In the genomic region with DNA sequence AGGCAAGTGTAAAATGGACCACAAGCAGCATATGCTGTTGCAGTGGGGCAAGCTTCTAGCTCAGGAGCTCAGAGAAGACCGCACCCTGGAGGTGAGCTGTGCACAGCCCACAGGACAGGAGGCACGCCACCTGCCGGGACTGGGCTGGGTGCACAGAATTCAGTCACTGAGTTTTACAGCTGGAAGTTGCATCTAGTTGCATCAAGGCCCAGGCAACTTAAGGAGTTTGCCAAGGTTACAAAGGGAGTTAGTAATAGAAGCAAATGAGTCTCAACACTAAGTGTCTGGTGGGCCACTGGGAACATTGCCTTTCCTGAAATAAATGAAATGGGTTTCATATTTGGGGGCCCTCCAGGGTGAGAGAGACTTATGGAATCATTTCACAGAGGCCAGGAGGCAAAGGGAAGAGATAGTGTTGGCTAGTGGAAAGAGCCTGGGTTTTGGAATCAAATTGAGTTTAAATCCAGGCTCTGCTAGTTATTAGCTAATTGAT, we compare ENCODE assay signal across 8 cellular contexts. TPM values are rescaled to one million over a fixed set of nuclear protein-coding genes. Genes with fewer than 3 reads are reported as not detected.
DNase-seq lines count a peak whose midpoint lies in the region; ATAC-seq and TF ChIP-seq lines count a peak whose summit lies in the region.

No MANE protein-coding gene starts in this region.

- POLR2A ChIA-PET in RWPE1 (lab: Yijun Ruan, JAX; ENCODE audit: low non-redundant PET) = no interaction called here

- CTCF ChIA-PET in RWPE1 (lab: Yijun Ruan, JAX) = interaction anchor here (0.7 to 0.9 kb wide), 2 partner anchors 59 to 332 kb away, joined by 3 read pairs; no protein-coding TSS in a partner anchor

- H3K9me3 ChIP-seq in T-helper 17 cell (ENCODE audit: control insufficient read depth, low read length, poor library complexity, severe bottlenecking) = no peaks in the 10 kb centered on the region

- no peak; the same call in 1 of the 2 replicates for TF ChIP-seq CTCF in RWPE1 (conservative IDR thresholded peaks at IDR 0.05; ENCODE audit: low read depth)
- peak; percentile 16 for TF ChIP-seq CTCF in fibroblast of villous mesenchyme (IDR thresholded peaks at IDR 0.05; ENCODE audit: insufficient read depth, low read depth, low read length)

- no peak overlapping the region for H3K27ac Mint-ChIP-seq in T-helper 17 cell

- H3K27ac ChIP-seq in RWPE1 = peak overlapping the region; percentile 90

- no peak overlapping the region for H3K4me3 ChIP-seq in fibroblast of villous mesenchyme (ENCODE audit: low read depth, low read length)

- peaks cover 2% of the 10 kb centered on the region for H3K4me1 Mint-ChIP-seq in T-helper 17 cell

- ATAC-seq in GM18517 (IDR thresholded peaks at IDR 0.05; ENCODE audit: unreplicated experiment) (peak; percentile 69), HG02938 (IDR thresholded peaks at IDR 0.05; ENCODE audit: unreplicated experiment) (peak; percentile 36), T-helper 17 cell (no peak), GM19452 (IDR thresholded peaks at IDR 0.05; ENCODE audit: unreplicated experiment) (no peak)

- H3K27me3 Mint-ChIP-seq in T-helper 17 cell = peaks cover 6% of the 10 kb centered on the region

- no peaks in the 10 kb centered on the region for H3K36me3 Mint-ChIP-seq in T-helper 17 cell (ENCODE audit: low read depth)

- H3K4me3 Mint-ChIP-seq in T-helper 17 cell = no peak overlapping the region

- DNase-seq in 8988T = peak; percentile 34
- DNase-seq in RWPE1 (ENCODE audit: low spot score) = peak; percentile 36
- peak; percentile 50 for DNase-seq in fibroblast of villous mesenchyme (ENCODE audit: low read depth)
- no peak for DNase-seq in T-helper 17 cell
- no peak for DNase-seq in NCI-H2227 treated with DMSO at 0.1 percent for 48 hours (lab: John Stamatoyannopoulos, UW)

RNA-seq across cellular contexts. Expression of a gene that starts 36.0 kb away (rescaled TPM):
- total RNA-seq in fibroblast of villous mesenchyme (1.3 TPM in 2 replicates), T-helper 17 cell (not detected)

Comparison
In these comparisons a context has a peak if more than half of its experiments do, and no peak if none do; other contexts are left out.
1. DNase-seq: peak in 8988T (single experiment), RWPE1 (single experiment) and fibroblast of villous mesenchyme (single experiment); none in T-helper 17 cell (0 of 3) and NCI-H2227 treated with DMSO at 0.1 percent for 48 hours (single experiment).
2. ATAC-seq: peak in GM18517 (single experiment) and HG02938 (single experiment); none in T-helper 17 cell (single experiment) and GM19452 (single experiment).